9 cellular contexts compared by ENCODE assay signal in genomic region chr9:87711857-87712800, GRCh38. TPM values are rescaled to one million over a fixed set of nuclear protein-coding genes. Genes with fewer than 3 reads are reported as not detected.
DNase-seq lines count a peak whose midpoint lies in the region; ATAC-seq and TF ChIP-seq lines count a peak whose summit lies in the region.
"Had no signal": no experiment of that assay in that cellular context is flagged by ENCODE, and none has a peak within 500 bp of the region (broad histone marks: within the 10 kb centered on the region; RNA-seq: fewer than 3 reads in every experiment).

No MANE protein-coding gene starts in this region.

- no peak overlapping the region for H3K56ac ChIP-seq in H9 (ENCODE audit: insufficient read length, low read depth, low read length)

- no peak overlapping the region for H4K91ac ChIP-seq in H9 (ENCODE audit: insufficient read length, low read depth, low read length)

- no peak overlapping the region for H3K4me2 ChIP-seq in H9 (ENCODE audit: insufficient read depth, insufficient read length, low read length)

- H2AK5ac ChIP-seq in H9 (ENCODE audit: insufficient read length, low read length): no peak overlapping the region

- H3K9me3 Mint-ChIP-seq in H9: no peaks in the 10 kb centered on the region

- H3K27ac ChIP-seq in H9 (ENCODE audit: insufficient read length, low read depth, low read length): no peak overlapping the region
- H3K27ac ChIP-seq in subcutaneous abdominal adipose tissue (ENCODE audit: low read depth, low read length): peak overlapping the region; percentile 92

- no peak overlapping the region for H2BK5ac ChIP-seq in H9 (ENCODE audit: insufficient read length, low read length)

- H3K27me3 ChIP-seq in H9 (ENCODE audit: insufficient read depth, low read length) (no peaks in the 10 kb centered on the region), adipocyte (replicated peaks; ENCODE audit: control insufficient read depth, insufficient read depth, low read length) (no peaks in the 10 kb centered on the region), subcutaneous abdominal adipose tissue (ENCODE audit: control insufficient read depth in 5 of 5, insufficient read depth in 4 of 5, low read length in 5 of 5) (peaks cover 0 to 4% (median 0%) of the 10 kb centered on the region in 5 donors)

- H4K5ac ChIP-seq in H9 (ENCODE audit: insufficient read length, low read depth, low read length): no peak overlapping the region

- no peak overlapping the region for H3K4me3 ChIP-seq in adipocyte (ENCODE audit: low read length)
- no peak overlapping the region for H3K4me3 ChIP-seq in subcutaneous abdominal adipose tissue (ENCODE audit: low read depth in 1 of 5, low read length in 5 of 5)

- peak overlapping the region; percentile 51; the same call in 1 of the 2 replicates for H3K14ac ChIP-seq in H9 (ENCODE audit: insufficient read depth, low read length)

- H3K4me3 Mint-ChIP-seq in H9: no peak overlapping the region

- H2BK12ac ChIP-seq in H9 (ENCODE audit: insufficient read length, low read depth, low read length): no peak overlapping the region

- H3K23ac ChIP-seq in H9 (ENCODE audit: insufficient read length, low read depth, low read length): no peak overlapping the region

- no peak overlapping the region for H2BK20ac ChIP-seq in H9 (ENCODE audit: low read depth, low read length, poor library complexity, severe bottlenecking)

- no peaks in the 10 kb centered on the region for H3K4me1 ChIP-seq in H9 (ENCODE audit: insufficient read depth, low read length)
- peaks cover 54% of the 10 kb centered on the region for H3K4me1 ChIP-seq in adipocyte (ENCODE audit: control insufficient read depth, insufficient read depth, low read length)
- H3K4me1 ChIP-seq in subcutaneous abdominal adipose tissue (ENCODE audit: control insufficient read depth in 5 of 5, insufficient read depth in 5 of 5, low read length in 5 of 5): peaks cover 11 to 36% (median 17%) of the 10 kb centered on the region in 5 donors

- ATAC-seq in HG02970 (IDR thresholded peaks at IDR 0.05; ENCODE audit: low FRiP score, unreplicated experiment) (no peak), GM21786 (IDR thresholded peaks at IDR 0.05; ENCODE audit: unreplicated experiment) (no peak)

- 0 out of 4 replicates have a peak, but pooled peaks cover 0 to 2% of the 10 kb centered on the region in 2 experiments for H3K4me1 Mint-ChIP-seq in H9

- TF ChIP-seq CTCF in H9 (conservative IDR thresholded peaks at IDR 0.05): no peak

- H4K20me1 ChIP-seq in H9 (ENCODE audit: control insufficient read depth, insufficient read depth, insufficient read length): no peaks in the 10 kb centered on the region

- no CpG with 5 or more reads among the region's 9 CpGs for WGBS in H9 (ENCODE audit: extremely low coverage, insufficient read length, low lambda C conversion rate)

- no peak overlapping the region for H3K4ac ChIP-seq in H9 (ENCODE audit: low read depth, low read length)

- no peak overlapping the region; a peak in 1 of 7 replicates for H3K27ac Mint-ChIP-seq in H9

- DNase-seq in H9 (no peak), adipocyte (ENCODE audit: low read depth) (peak; percentile 83), iris pigment epithelial cell (ENCODE audit: low read depth) (peak; percentile 71), NCI-H510A treated with DMSO at 0.1 percent for 48 hours (lab: John Stamatoyannopoulos, UW) (no peak), 8988T (no peak)
- DNase-seq: NCI-H69 had no signal

- H3K36me3 Mint-ChIP-seq in H9 (ENCODE audit: insufficient read depth in 1 of 3, low read depth in 3 of 3): peaks cover 10 to 19% (median 15%) of the 10 kb centered on the region in 3 experiments; a peak in 6 of 7 replicates

- H3T11ph ChIP-seq in H9 (ENCODE audit: low read length): no peak overlapping the region

- H3K27me3 Mint-ChIP-seq in H9 (ENCODE audit: low read depth): no peaks in the 10 kb centered on the region

- H2BK15ac ChIP-seq in H9 (ENCODE audit: low read depth, low read length): no peak overlapping the region

- H3K36me3 ChIP-seq in adipocyte (ENCODE audit: control insufficient read depth, insufficient read depth, low read length, severe bottlenecking): peaks cover 4% of the 10 kb centered on the region
- H3K36me3 ChIP-seq in subcutaneous abdominal adipose tissue (ENCODE audit: control insufficient read depth in 5 of 5, insufficient read depth in 5 of 5, low read length in 5 of 5): peaks cover 2 to 5% (median 3%) of the 10 kb centered on the region in 5 donors

- H3K9ac ChIP-seq in H9 (ENCODE audit: extremely low read depth, insufficient read length, low read length): no peak overlapping the region
- H3K9ac ChIP-seq in adipocyte (ENCODE audit: low read length): peak overlapping the region; percentile 82
- peak overlapping the region in 4 of 5 donors; percentile 8 to 38 (median 28) for H3K9ac ChIP-seq in subcutaneous abdominal adipose tissue (ENCODE audit: low read length in 5 of 5)

- H3K18ac ChIP-seq in H9 (ENCODE audit: insufficient read length, low read depth, low read length): no peak overlapping the region

- H3K23me2 ChIP-seq in H9 (ENCODE audit: insufficient read length, low read depth, low read length, poor library complexity, severe bottlenecking): no peaks in the 10 kb centered on the region

- H3K9me3 ChIP-seq in H9 (ENCODE audit: control insufficient read depth, low read depth, low read length) (no peaks in the 10 kb centered on the region), adipocyte (ENCODE audit: control insufficient read depth, low read length) (no peaks in the 10 kb centered on the region), subcutaneous abdominal adipose tissue (ENCODE audit: control insufficient read depth in 5 of 5, low read length in 5 of 5) (no peaks in the 10 kb centered on the region)

- H4K8ac ChIP-seq in H9 (replicated peaks; ENCODE audit: insufficient read length, low read depth, low read length): no peak overlapping the region

- no peaks in the 10 kb centered on the region for H3K79me2 ChIP-seq in H9 (ENCODE audit: insufficient read depth, low read length)

- no peak overlapping the region for H2AFZ ChIP-seq in H9 (ENCODE audit: low read length)

- H3K79me1 ChIP-seq in H9 (ENCODE audit: insufficient read depth, low read depth, low read length, poor library complexity, severe bottlenecking): no peaks in the 10 kb centered on the region

- no peak overlapping the region for H2BK120ac ChIP-seq in H9 (ENCODE audit: low read depth, low read length, poor library complexity, severe bottlenecking)

RNA-seq across cellular contexts. Expression of gene CTSL, which starts 13.8 kb away (rescaled TPM):
- total RNA-seq in H9 (2021): 28.9 and 33.4 TPM in 2 replicates

Comparison
In these comparisons a context has a peak if more than half of its experiments do, and no peak if none do; other contexts are left out.
1. DNase-seq: peak in adipocyte (single experiment) and iris pigment epithelial cell (single experiment); none in H9 (single experiment), NCI-H510A treated with DMSO at 0.1 percent for 48 hours (single experiment) and 8988T (single experiment).